1 cellular context compared by ENCODE assay signal in the genomic region with DNA sequence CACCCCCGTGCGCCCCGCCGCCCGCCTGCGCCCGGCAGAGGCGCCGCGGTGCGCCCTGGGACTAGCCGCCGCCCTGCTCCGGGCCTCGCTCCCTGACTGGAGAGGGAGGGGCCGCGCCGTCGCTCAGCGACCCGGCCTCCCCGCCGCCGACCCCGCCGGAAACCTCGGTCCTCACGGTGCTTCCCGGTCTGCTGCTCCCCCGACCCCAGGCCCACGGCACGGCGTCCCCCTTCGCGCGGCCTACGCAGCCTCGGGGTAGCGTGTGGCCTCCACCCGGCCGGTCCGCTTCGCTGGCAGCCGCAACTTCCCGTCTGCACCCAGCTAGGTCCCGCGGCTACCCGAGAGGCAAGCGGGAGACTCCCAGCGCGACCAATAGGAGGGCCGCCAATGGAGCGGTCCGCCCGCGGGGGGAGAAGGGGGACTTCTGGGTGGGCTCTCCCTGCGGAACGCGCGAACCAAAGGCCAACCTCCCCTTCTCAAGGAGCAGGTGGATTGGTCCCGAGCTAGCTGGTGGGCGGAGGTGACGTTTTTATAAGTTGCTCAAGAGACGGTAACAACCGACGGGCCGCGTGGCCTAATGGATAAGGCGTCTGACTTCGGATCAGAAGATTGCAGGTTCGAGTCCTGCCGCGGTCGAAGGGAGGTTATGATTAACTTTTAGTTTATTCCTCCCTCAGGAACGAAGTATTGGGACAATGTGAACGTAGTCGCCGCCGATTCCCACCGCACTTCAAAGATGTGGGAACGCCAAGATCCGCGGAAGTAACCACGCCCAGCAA.
A peak's percentile ranks its signal among the peaks of the same experiment; 100 is the strongest.
TF ChIP-seq lines count a peak whose summit lies in the region.

A gene (minus strand): TSS at position 315 of the 779 bp plus-strand sequence. CDS start 1,070 bp downstream, outside the sequence.

TF ChIP-seq in HepG2, 621 proteins besides CTCF, POLR2A, EP300 and RAD21 (continued from another document and continues in another):
- TF ChIP-seq, protein P1, sequence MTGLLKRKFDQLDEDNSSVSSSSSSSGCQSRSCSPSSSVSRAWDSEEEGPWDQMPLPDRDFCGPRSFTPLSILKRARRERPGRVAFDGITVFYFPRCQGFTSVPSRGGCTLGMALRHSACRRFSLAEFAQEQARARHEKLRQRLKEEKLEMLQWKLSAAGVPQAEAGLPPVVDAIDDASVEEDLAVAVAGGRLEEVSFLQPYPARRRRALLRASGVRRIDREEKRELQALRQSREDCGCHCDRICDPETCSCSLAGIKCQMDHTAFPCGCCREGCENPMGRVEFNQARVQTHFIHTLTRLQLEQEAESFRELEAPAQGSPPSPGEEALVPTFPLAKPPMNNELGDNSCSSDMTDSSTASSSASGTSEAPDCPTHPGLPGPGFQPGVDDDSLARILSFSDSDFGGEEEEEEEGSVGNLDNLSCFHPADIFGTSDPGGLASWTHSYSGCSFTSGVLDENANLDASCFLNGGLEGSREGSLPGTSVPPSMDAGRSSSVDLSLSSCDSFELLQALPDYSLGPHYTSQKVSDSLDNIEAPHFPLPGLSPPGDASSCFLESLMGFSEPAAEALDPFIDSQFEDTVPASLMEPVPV (CRISPR knock-in tag; IDR thresholded peaks at IDR 0.05): peak; percentile 64; the same call in 1 of the 2 replicates
- TF ChIP-seq, protein P2, sequence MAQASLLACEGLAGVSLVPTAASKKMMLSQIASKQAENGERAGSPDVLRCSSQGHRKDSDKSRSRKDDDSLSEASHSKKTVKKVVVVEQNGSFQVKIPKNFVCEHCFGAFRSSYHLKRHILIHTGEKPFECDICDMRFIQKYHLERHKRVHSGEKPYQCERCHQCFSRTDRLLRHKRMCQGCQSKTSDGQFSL (CRISPR knock-in tag; IDR thresholded peaks at IDR 0.05): 0 out of 2 replicates have a peak, but pooled peaks have one; percentile 11
- peak; percentile 84; the same call in 1 of the 2 replicates for TF ChIP-seq ZNF510 (CRISPR knock-in tag; IDR thresholded peaks at IDR 0.05; ENCODE audit: low read depth)
- no peak for TF ChIP-seq DPF2 (CRISPR knock-in tag; IDR thresholded peaks at IDR 0.05; ENCODE audit: borderline replicate concordance, low read depth)
- TF ChIP-seq, protein P3, sequence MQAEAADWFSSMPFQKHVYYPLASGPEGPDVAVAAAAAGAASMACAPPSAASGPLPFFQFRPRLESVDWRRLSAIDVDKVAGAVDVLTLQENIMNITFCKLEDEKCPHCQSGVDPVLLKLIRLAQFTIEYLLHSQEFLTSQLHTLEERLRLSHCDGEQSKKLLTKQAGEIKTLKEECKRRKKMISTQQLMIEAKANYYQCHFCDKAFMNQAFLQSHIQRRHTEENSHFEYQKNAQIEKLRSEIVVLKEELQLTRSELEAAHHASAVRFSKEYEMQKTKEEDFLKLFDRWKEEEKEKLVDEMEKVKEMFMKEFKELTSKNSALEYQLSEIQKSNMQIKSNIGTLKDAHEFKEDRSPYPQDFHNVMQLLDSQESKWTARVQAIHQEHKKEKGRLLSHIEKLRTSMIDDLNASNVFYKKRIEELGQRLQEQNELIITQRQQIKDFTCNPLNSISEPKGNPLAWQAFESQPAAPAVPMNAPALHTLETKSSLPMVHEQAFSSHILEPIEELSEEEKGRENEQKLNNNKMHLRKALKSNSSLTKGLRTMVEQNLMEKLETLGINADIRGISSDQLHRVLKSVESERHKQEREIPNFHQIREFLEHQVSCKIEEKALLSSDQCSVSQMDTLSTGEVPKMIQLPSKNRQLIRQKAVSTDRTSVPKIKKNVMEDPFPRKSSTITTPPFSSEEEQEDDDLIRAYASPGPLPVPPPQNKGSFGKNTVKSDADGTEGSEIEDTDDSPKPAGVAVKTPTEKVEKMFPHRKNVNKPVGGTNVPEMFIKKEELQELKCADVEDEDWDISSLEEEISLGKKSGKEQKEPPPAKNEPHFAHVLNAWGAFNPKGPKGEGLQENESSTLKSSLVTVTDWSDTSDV (CRISPR knock-in tag; IDR thresholded peaks at IDR 0.05): peak; percentile 42; the same call in 1 of the 2 replicates
- TF ChIP-seq EHMT2 (IDR thresholded peaks at IDR 0.05; ENCODE audit: borderline replicate concordance, low read depth, low read length): no peak; the same call in 1 of the 2 replicates
- TF ChIP-seq XBP1 (CRISPR knock-in tag; IDR thresholded peaks at IDR 0.05): no peak; the same call in 1 of the 2 replicates
- TF ChIP-seq ETV6 (CRISPR knock-in tag; conservative IDR thresholded peaks at IDR 0.05): no peak
- no peak for TF ChIP-seq KDM3A (CRISPR knock-in tag; IDR thresholded peaks at IDR 0.05; ENCODE audit: low read depth)
- peak; percentile 98 for TF ChIP-seq PHF5A (CRISPR knock-in tag; IDR thresholded peaks at IDR 0.05; ENCODE audit: low read depth, unreplicated experiment)
- TF ChIP-seq SP1 (IDR thresholded peaks at IDR 0.05): no peak
- TF ChIP-seq SP1 (CRISPR knock-in tag; IDR thresholded peaks at IDR 0.05): peak; percentile 74; the same call in 1 of the 2 replicates
- TF ChIP-seq HOXA7 (CRISPR knock-in tag; IDR thresholded peaks at IDR 0.05): no peak
- TF ChIP-seq, protein P4, sequence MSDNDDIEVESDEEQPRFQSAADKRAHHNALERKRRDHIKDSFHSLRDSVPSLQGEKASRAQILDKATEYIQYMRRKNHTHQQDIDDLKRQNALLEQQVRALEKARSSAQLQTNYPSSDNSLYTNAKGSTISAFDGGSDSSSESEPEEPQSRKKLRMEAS (IDR thresholded peaks at IDR 0.05): peak; percentile 89
- TF ChIP-seq, protein P5, sequence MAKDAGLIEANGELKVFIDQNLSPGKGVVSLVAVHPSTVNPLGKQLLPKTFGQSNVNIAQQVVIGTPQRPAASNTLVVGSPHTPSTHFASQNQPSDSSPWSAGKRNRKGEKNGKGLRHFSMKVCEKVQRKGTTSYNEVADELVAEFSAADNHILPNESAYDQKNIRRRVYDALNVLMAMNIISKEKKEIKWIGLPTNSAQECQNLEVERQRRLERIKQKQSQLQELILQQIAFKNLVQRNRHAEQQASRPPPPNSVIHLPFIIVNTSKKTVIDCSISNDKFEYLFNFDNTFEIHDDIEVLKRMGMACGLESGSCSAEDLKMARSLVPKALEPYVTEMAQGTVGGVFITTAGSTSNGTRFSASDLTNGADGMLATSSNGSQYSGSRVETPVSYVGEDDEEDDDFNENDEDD (CRISPR knock-in tag; IDR thresholded peaks at IDR 0.05; ENCODE audit: borderline replicate concordance): peak; percentile 85; the same call in 1 of the 2 replicates
- peak; percentile 31; the same call in 1 of the 2 replicates for TF ChIP-seq NR2F6 (IDR thresholded peaks at IDR 0.05)
- TF ChIP-seq NR2F6 (CRISPR knock-in tag; IDR thresholded peaks at IDR 0.05): no peak
- peak; percentile 73 for TF ChIP-seq TBL1XR1 (IDR thresholded peaks at IDR 0.05; ENCODE audit: borderline replicate concordance, low read length, partially characterized antibody)
- TF ChIP-seq NFATC3 (CRISPR knock-in tag; IDR thresholded peaks at IDR 0.05): no peak
- TF ChIP-seq, protein P6, sequence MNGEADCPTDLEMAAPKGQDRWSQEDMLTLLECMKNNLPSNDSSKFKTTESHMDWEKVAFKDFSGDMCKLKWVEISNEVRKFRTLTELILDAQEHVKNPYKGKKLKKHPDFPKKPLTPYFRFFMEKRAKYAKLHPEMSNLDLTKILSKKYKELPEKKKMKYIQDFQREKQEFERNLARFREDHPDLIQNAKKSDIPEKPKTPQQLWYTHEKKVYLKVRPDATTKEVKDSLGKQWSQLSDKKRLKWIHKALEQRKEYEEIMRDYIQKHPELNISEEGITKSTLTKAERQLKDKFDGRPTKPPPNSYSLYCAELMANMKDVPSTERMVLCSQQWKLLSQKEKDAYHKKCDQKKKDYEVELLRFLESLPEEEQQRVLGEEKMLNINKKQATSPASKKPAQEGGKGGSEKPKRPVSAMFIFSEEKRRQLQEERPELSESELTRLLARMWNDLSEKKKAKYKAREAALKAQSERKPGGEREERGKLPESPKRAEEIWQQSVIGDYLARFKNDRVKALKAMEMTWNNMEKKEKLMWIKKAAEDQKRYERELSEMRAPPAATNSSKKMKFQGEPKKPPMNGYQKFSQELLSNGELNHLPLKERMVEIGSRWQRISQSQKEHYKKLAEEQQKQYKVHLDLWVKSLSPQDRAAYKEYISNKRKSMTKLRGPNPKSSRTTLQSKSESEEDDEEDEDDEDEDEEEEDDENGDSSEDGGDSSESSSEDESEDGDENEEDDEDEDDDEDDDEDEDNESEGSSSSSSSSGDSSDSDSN (CRISPR knock-in tag; IDR thresholded peaks at IDR 0.05): peak; percentile 100
- no peak for TF ChIP-seq ZNF33B (CRISPR knock-in tag; IDR thresholded peaks at IDR 0.05)
- TF ChIP-seq ZNF619 (CRISPR knock-in tag; IDR thresholded peaks at IDR 0.05): peak; percentile 84
- TF ChIP-seq TBX2 (CRISPR knock-in tag; IDR thresholded peaks at IDR 0.05; ENCODE audit: borderline replicate concordance): peak; percentile 74
- TF ChIP-seq NAIF1 (CRISPR knock-in tag; IDR thresholded peaks at IDR 0.05; ENCODE audit: borderline replicate concordance): peak; percentile 95
- TF ChIP-seq, protein P7, sequence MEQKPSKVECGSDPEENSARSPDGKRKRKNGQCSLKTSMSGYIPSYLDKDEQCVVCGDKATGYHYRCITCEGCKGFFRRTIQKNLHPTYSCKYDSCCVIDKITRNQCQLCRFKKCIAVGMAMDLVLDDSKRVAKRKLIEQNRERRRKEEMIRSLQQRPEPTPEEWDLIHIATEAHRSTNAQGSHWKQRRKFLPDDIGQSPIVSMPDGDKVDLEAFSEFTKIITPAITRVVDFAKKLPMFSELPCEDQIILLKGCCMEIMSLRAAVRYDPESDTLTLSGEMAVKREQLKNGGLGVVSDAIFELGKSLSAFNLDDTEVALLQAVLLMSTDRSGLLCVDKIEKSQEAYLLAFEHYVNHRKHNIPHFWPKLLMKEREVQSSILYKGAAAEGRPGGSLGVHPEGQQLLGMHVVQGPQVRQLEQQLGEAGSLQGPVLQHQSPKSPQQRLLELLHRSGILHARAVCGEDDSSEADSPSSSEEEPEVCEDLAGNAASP (CRISPR knock-in tag; IDR thresholded peaks at IDR 0.05; ENCODE audit: borderline replicate concordance): peak; percentile 10; the same call in 1 of the 2 replicates
- TF ChIP-seq, protein P8, sequence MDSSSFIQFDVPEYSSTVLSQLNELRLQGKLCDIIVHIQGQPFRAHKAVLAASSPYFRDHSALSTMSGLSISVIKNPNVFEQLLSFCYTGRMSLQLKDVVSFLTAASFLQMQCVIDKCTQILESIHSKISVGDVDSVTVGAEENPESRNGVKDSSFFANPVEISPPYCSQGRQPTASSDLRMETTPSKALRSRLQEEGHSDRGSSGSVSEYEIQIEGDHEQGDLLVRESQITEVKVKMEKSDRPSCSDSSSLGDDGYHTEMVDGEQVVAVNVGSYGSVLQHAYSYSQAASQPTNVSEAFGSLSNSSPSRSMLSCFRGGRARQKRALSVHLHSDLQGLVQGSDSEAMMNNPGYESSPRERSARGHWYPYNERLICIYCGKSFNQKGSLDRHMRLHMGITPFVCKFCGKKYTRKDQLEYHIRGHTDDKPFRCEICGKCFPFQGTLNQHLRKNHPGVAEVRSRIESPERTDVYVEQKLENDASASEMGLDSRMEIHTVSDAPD (CRISPR knock-in tag; IDR thresholded peaks at IDR 0.05): no peak
- TF ChIP-seq MYC (CRISPR knock-in tag; IDR thresholded peaks at IDR 0.05; ENCODE audit: borderline replicate concordance): peak; percentile 81
- TF ChIP-seq, protein P9, sequence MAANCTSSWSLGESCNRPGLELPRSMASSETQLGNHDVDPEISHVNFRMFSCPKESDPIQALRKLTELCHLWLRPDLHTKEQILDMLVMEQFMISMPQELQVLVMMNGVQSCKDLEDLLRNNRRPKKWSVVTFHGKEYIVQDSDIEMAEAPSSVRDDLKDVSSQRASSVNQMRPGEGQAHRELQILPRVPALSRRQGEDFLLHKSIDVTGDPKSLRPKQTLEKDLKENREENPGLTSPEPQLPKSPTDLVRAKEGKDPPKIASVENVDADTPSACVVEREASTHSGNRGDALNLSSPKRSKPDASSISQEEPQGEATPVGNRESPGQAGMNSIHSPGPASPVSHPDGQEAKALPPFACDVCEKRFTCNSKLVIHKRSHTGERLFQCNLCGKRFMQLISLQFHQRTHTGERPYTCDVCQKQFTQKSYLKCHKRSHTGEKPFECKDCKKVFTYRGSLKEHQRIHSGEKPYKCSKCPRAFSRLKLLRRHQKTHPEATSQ (CRISPR knock-in tag; IDR thresholded peaks at IDR 0.05; ENCODE audit: borderline replicate concordance): peak; percentile 62; the same call in 1 of the 2 replicates
- TF ChIP-seq, protein P10, sequence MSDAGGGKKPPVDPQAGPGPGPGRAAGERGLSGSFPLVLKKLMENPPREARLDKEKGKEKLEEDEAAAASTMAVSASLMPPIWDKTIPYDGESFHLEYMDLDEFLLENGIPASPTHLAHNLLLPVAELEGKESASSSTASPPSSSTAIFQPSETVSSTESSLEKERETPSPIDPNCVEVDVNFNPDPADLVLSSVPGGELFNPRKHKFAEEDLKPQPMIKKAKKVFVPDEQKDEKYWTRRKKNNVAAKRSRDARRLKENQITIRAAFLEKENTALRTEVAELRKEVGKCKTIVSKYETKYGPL (CRISPR knock-in tag; IDR thresholded peaks at IDR 0.05): no peak; the same call in 1 of the 2 replicates
- no peak for TF ChIP-seq NFRKB (IDR thresholded peaks at IDR 0.05)
- peak; percentile 83; the same call in 1 of the 2 replicates for TF ChIP-seq ZNF563 (CRISPR knock-in tag; IDR thresholded peaks at IDR 0.05)
- TF ChIP-seq ZNF17 (CRISPR knock-in tag; IDR thresholded peaks at IDR 0.05): no peak
- peak; percentile 34; the same call in 2 of the 3 replicates for TF ChIP-seq MXI1 (IDR thresholded peaks at IDR 0.05; ENCODE audit: borderline replicate concordance, low read depth, low read length)
- TF ChIP-seq SMARCE1 (IDR thresholded peaks at IDR 0.05; ENCODE audit: borderline replicate concordance): no peak
- TF ChIP-seq, protein P11, sequence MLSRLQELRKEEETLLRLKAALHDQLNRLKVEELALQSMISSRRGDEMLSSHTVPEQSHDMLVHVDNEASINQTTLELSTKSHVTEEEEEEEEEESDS (CRISPR knock-in tag; IDR thresholded peaks at IDR 0.05; ENCODE audit: borderline replicate concordance): no peak
- TF ChIP-seq, protein P12, sequence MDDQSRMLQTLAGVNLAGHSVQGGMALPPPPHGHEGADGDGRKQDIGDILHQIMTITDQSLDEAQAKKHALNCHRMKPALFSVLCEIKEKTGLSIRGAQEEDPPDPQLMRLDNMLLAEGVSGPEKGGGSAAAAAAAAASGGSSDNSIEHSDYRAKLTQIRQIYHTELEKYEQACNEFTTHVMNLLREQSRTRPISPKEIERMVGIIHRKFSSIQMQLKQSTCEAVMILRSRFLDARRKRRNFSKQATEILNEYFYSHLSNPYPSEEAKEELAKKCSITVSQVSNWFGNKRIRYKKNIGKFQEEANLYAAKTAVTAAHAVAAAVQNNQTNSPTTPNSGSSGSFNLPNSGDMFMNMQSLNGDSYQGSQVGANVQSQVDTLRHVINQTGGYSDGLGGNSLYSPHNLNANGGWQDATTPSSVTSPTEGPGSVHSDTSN (CRISPR knock-in tag; IDR thresholded peaks at IDR 0.05; ENCODE audit: borderline replicate concordance): peak; percentile 81; the same call in 1 of the 2 replicates
- peak; percentile 89 for TF ChIP-seq ZNF564 (CRISPR knock-in tag; IDR thresholded peaks at IDR 0.05)
- TF ChIP-seq, protein P13, sequence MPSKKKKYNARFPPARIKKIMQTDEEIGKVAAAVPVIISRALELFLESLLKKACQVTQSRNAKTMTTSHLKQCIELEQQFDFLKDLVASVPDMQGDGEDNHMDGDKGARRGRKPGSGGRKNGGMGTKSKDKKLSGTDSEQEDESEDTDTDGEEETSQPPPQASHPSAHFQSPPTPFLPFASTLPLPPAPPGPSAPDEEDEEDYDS (CRISPR knock-in tag; IDR thresholded peaks at IDR 0.05): peak; percentile 92
- TF ChIP-seq ZSCAN20 (CRISPR knock-in tag; IDR thresholded peaks at IDR 0.05; ENCODE audit: borderline replicate concordance): peak; percentile 48; the same call in 1 of the 2 replicates
- no peak for TF ChIP-seq NR3C1 (CRISPR knock-in tag; IDR thresholded peaks at IDR 0.05)
- TF ChIP-seq ARNT2 (CRISPR knock-in tag; IDR thresholded peaks at IDR 0.05; ENCODE audit: low read depth): peak; percentile 84
- peak; percentile 99 for TF ChIP-seq MAF1 (CRISPR knock-in tag; IDR thresholded peaks at IDR 0.05; ENCODE audit: borderline replicate concordance)
- TF ChIP-seq TGIF2 (CRISPR knock-in tag; IDR thresholded peaks at IDR 0.05): peak; percentile 86; the same call in 1 of the 2 replicates
- TF ChIP-seq PCBP2 (optimal IDR thresholded peaks at IDR 0.05; ENCODE audit: low read depth, low read length, poor library complexity, severe bottlenecking): no peak
